22 cellular contexts compared by ENCODE assay signal in the genomic region with DNA sequence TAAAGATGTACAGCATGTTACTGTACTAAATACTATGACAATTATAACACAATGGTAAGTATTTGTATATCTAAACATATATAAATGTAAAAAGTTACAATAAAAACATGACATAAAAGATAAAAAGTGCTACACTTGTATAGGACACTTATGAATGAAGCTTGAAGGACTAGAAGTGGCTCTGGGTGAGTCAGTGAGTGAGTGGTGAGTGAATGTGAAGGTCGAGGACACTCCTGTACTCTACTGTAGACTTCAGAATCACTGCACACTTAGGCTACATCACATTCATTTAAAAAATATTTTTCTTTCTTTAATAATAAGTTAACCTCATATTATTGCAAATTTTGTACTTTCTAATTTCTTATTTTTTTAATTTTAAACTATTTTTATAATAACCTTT.
"Had no signal": no experiment of that assay in that cellular context is flagged by ENCODE, and none has a peak within 500 bp of the region (broad histone marks: within the 10 kb centered on the region; RNA-seq: fewer than 3 reads in every experiment).

No MANE protein-coding gene starts in this region.

- H3K9me3 ChIP-seq: colonic mucosa, gastroesophageal sphincter, heart left ventricle, left ventricle myocardium inferior, lower lobe of right lung, mucosa of descending colon had no signal

- ATAC-seq: effector memory CD8-positive, alpha-beta T cell; esophagus mucosa; foreskin keratinocyte; gastroesophageal sphincter; left cardiac atrium; lower lobe of right lung; mucosa of descending colon; naive thymus-derived CD8-positive, alpha-beta T cell had no signal

- H3K4me3 ChIP-seq: colonic mucosa, gastroesophageal sphincter, heart left ventricle, hepatocyte, left ventricle myocardium inferior, lower lobe of right lung, mucosa of descending colon had no signal

- H3K27me3 ChIP-seq: colonic mucosa, foreskin keratinocyte, gastroesophageal sphincter, heart left ventricle, hepatocyte had no signal

- H3K36me3 ChIP-seq: colonic mucosa, gastroesophageal sphincter, heart left ventricle, left ventricle myocardium inferior, lower lobe of right lung had no signal

- H3K4me1 ChIP-seq: colonic mucosa, foreskin keratinocyte, gastroesophageal sphincter, left ventricle myocardium inferior, lower lobe of right lung had no signal

- DNase-seq: colonic mucosa; cortex of kidney; effector CD8-positive, alpha-beta T cell; effector memory CD8-positive, alpha-beta T cell; endodermal cell; erythroblast; foreskin keratinocyte; heart left ventricle; hypothalamus; immature natural killer cell; islet precursor cell; left cardiac atrium; left ventricle myocardium inferior; lower lobe of right lung; mesenchymal stem cell; mucosa of descending colon; naive B cell; naive thymus-derived CD8-positive, alpha-beta T cell had no signal

- H3K27ac ChIP-seq: colonic mucosa, epithelial cell of prostate, foreskin keratinocyte, gastroesophageal sphincter, heart left ventricle, hepatocyte, left ventricle myocardium inferior, lower lobe of right lung had no signal
